ENCODE assay signal across 13 cellular contexts in genomic region chr12:2248087-2248900, GRCh38.
DNase-seq lines count a peak whose midpoint lies in the region; TF ChIP-seq lines count a peak whose summit lies in the region.
"Had no signal": no experiment of that assay in that cellular context is flagged by ENCODE, and none has a peak within 500 bp of the region (broad histone marks: within the 10 kb centered on the region; RNA-seq: fewer than 3 reads in every experiment).

No MANE protein-coding gene starts in this region.

- peak overlapping the region in 3 of 4 donors; percentile 59 to 68 (median 65) for H3K27ac ChIP-seq in esophagus squamous epithelium
- peak overlapping the region; percentile 90 for H3K27ac ChIP-seq in muscle layer of duodenum (ENCODE audit: low read length)
- H3K27ac ChIP-seq: body of pancreas, vagina had no signal

- peaks cover 14% of the 10 kb centered on the region for H3K27me3 Mint-ChIP-seq in type B pancreatic cell

- H3K36me3 ChIP-seq in esophagus squamous epithelium (no peaks in the 10 kb centered on the region), muscle layer of duodenum (ENCODE audit: control insufficient read depth in 1 of 2, insufficient read depth in 2 of 2, low read length in 2 of 2) (no peaks in the 10 kb centered on the region), HAP-1 (replicated peaks) (no peaks in the 10 kb centered on the region)
- H3K36me3 ChIP-seq: left lung, vagina had no signal

- no peaks in the 10 kb centered on the region for H3K36me3 Mint-ChIP-seq in type B pancreatic cell
- H3K36me3 Mint-ChIP-seq: CD8-positive, alpha-beta T cell had no signal

- H3K4me1 Mint-ChIP-seq in type B pancreatic cell (ENCODE audit: unreplicated experiment): peaks cover 25% of the 10 kb centered on the region

- no peaks in the 10 kb centered on the region for H3K9me3 Mint-ChIP-seq in type B pancreatic cell
- H3K9me3 Mint-ChIP-seq: CD8-positive, alpha-beta T cell; T-helper 1 cell treated with Interleukin-12 subunit alpha and Interleukin-12 subunit beta and Interleukin-4 antibody, amounts not matched to agents 30 μg/mL and 1 μg/mL, for 36 hours had no signal

- no peaks in the 10 kb centered on the region for H3K9me3 ChIP-seq in esophagus squamous epithelium
- no peaks in the 10 kb centered on the region for H3K9me3 ChIP-seq in muscle layer of duodenum (ENCODE audit: control insufficient read depth in 1 of 2, low read length in 2 of 2)
- no peaks in the 10 kb centered on the region for H3K9me3 ChIP-seq in HAP-1
- H3K9me3 ChIP-seq: body of pancreas, left lung, vagina had no signal

- in situ Hi-C loops in HAP-1 (cut with MboI; ENCODE audit: low sequenced_read_pairs): no loop called here

- DNase-seq in EL (peak; percentile 71), NCI-H526 (lab: John Stamatoyannopoulos, UW) (peak; percentile 49 to 63), esophagus squamous epithelium (lab: John Stamatoyannopoulos, UW) (no peak), HAP-1 (ENCODE audit: low spot score in 2 of 2) (no peak), NCI-H524 (lab: John Stamatoyannopoulos, UW) (no peak), foreskin melanocyte (no peak), type B pancreatic cell (ENCODE audit: extremely low spot score, unreplicated experiment) (no peak)
- DNase-seq: body of pancreas; CD8-positive, alpha-beta T cell; left lung had no signal

- H3K4me1 ChIP-seq in esophagus squamous epithelium: peaks cover 0 to 38% (median 3%) of the 10 kb centered on the region in 3 donors
- H3K4me1 ChIP-seq in muscle layer of duodenum (ENCODE audit: control insufficient read depth in 1 of 2, insufficient read depth in 2 of 2, low read length in 2 of 2): peaks cover 5 to 13% of the 10 kb centered on the region in 2 donors
- H3K4me1 ChIP-seq in HAP-1: no peaks in the 10 kb centered on the region
- H3K4me1 ChIP-seq: body of pancreas had no signal

- WGBS in esophagus squamous epithelium, 2 donors: 71 to 73% methylated on average over 9 to 11 of the region's 17 CpGs

- no peak overlapping the region for H3K4me3 Mint-ChIP-seq in type B pancreatic cell
- H3K4me3 Mint-ChIP-seq: CD8-positive, alpha-beta T cell; T-helper 1 cell treated with Interleukin-12 subunit alpha and Interleukin-12 subunit beta and Interleukin-4 antibody, amounts not matched to agents 30 μg/mL and 1 μg/mL, for 36 hours had no signal

- H3K27ac Mint-ChIP-seq in type B pancreatic cell: no peak overlapping the region
- H3K27ac Mint-ChIP-seq: CD8-positive, alpha-beta T cell; T-helper 1 cell treated with Interleukin-12 subunit alpha and Interleukin-12 subunit beta and Interleukin-4 antibody, amounts not matched to agents 30 μg/mL and 1 μg/mL, for 36 hours had no signal

- no peak for TF ChIP-seq POLR2A in esophagus squamous epithelium (IDR thresholded peaks at IDR 0.05)

- H3K4me3 ChIP-seq in esophagus squamous epithelium: no peak overlapping the region
- peak overlapping the region in 1 of 2 donors; percentile 37 for H3K4me3 ChIP-seq in muscle layer of duodenum (ENCODE audit: low read depth in 1 of 2, low read length in 2 of 2)
- no peak overlapping the region for H3K4me3 ChIP-seq in HAP-1
- H3K4me3 ChIP-seq: body of pancreas, left lung, vagina had no signal

- intact Hi-C loops in esophagus squamous epithelium (cut with DNase I): no loop called here

- H3K27me3 ChIP-seq in esophagus squamous epithelium (no peaks in the 10 kb centered on the region), muscle layer of duodenum (ENCODE audit: low read depth, low read length) (no peaks in the 10 kb centered on the region), HAP-1 (ENCODE audit: low read depth) (no peaks in the 10 kb centered on the region)
- H3K27me3 ChIP-seq: body of pancreas, left lung, vagina had no signal

- TF ChIP-seq CTCF in esophagus squamous epithelium (IDR thresholded peaks at IDR 0.05) (no peak), type B pancreatic cell (conservative IDR thresholded peaks at IDR 0.05) (no peak)

Comparison
In these comparisons a context has a peak if more than half of its experiments do, and no peak if none do; other contexts are left out.
1. DNase-seq: peak in EL (single experiment) and NCI-H526 (2 of 2); none in esophagus squamous epithelium (single experiment), HAP-1 (0 of 2), NCI-H524 (0 of 2), foreskin melanocyte (single experiment) and type B pancreatic cell (single experiment).